ENCODE assay signal across 18 cellular contexts in the genomic region with DNA sequence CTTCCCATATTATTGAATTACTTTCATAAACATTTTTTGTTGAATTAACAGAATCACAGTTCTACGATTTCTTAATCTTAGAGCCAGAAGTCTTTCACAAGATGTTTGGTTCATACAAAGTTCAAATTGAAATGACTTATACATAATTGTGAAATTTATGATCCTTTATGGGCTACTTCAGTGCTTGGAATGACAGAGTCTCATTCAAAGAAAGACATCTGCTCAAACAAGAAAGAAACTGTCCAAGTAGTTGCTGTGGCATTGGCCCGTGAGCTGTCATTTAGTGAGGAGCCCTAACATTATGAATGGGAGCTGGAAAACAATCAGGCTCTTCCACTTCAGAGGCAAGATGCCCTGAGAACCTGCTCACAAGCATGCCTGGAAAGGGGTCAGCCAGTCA.
DNase-seq lines count a peak whose midpoint lies in the region; ATAC-seq and TF ChIP-seq lines count a peak whose summit lies in the region.
"Had no signal": no experiment of that assay in that cellular context is flagged by ENCODE, and none has a peak within 500 bp of the region (broad histone marks: within the 10 kb centered on the region; RNA-seq: fewer than 3 reads in every experiment).

No MANE protein-coding gene starts in this region.

- H3K4me1 Mint-ChIP-seq in CD14-positive monocyte (peaks cover 60% of the 10 kb centered on the region), nephron progenitor cell (peaks cover 16% of the 10 kb centered on the region)
- H3K4me1 Mint-ChIP-seq: WTC11 had no signal

- H3K27me3 ChIP-seq in esophagus squamous epithelium = no peaks in the 10 kb centered on the region
- H3K27me3 ChIP-seq: adrenal gland, sigmoid colon had no signal

- peak overlapping the region in 3 of 4 donors; percentile 19 to 57 (median 51) for H3K27ac ChIP-seq in esophagus squamous epithelium

- H3K27ac Mint-ChIP-seq in CD14-positive monocyte (peak overlapping the region; percentile 90 to 97 (median 96)), nephron progenitor cell (peak overlapping the region; percentile 17)
- H3K27ac Mint-ChIP-seq: CD8-positive, alpha-beta T cell; stimulated activated naive CD8-positive, alpha-beta T cell treated with anti-CD3 and anti-CD28 coated beads, Interleukin-15, Interleukin-2, amounts not matched to agents 100 ng/mL and 50 ng/mL, for 24 hours; WTC11 had no signal

- H3K27me3 Mint-ChIP-seq in CD14-positive monocyte (ENCODE audit: low read depth in 3 of 3) (peaks cover 0 to 3% (median 0%) of the 10 kb centered on the region in 3 donors), nephron progenitor cell (ENCODE audit: low read depth, poor library complexity) (no peaks in the 10 kb centered on the region)
- H3K27me3 Mint-ChIP-seq: naive thymus-derived CD8-positive, alpha-beta T cell; stimulated activated naive CD8-positive, alpha-beta T cell treated with anti-CD3 and anti-CD28 coated beads, Interleukin-15, Interleukin-2, amounts not matched to agents 100 ng/mL and 50 ng/mL, for 24 hours had no signal

- H3K36me3 Mint-ChIP-seq in CD14-positive monocyte = peaks cover 23 to 38% of the 10 kb centered on the region in 2 donors
- H3K36me3 Mint-ChIP-seq in nephron progenitor cell (ENCODE audit: low read depth) = peaks cover 35% of the 10 kb centered on the region

- peaks cover 15 to 62% (median 34%) of the 10 kb centered on the region in 3 donors for H3K4me1 ChIP-seq in esophagus squamous epithelium

- ATAC-seq in HG02642 (IDR thresholded peaks at IDR 0.05; ENCODE audit: poor library complexity, unreplicated experiment) (no peak), GM21825 (IDR thresholded peaks at IDR 0.05; ENCODE audit: unreplicated experiment) (no peak)
- ATAC-seq: CD8-positive, alpha-beta T cell; naive thymus-derived CD8-positive, alpha-beta T cell; WTC11 had no signal

- TF ChIP-seq CTCF in CD14-positive monocyte (IDR thresholded peaks at IDR 0.05) = no peak
- no peak for TF ChIP-seq CTCF in esophagus squamous epithelium (IDR thresholded peaks at IDR 0.05)
- no peak for TF ChIP-seq CTCF in nephron progenitor cell (IDR thresholded peaks at IDR 0.05)

- no peak for TF ChIP-seq POLR2A in esophagus squamous epithelium (IDR thresholded peaks at IDR 0.05)
- TF ChIP-seq POLR2A in erythroblast (IDR thresholded peaks at IDR 0.05; ENCODE audit: low read length) = no peak

- no peaks in the 10 kb centered on the region for H3K9me3 ChIP-seq in esophagus squamous epithelium
- H3K9me3 ChIP-seq: adrenal gland, sigmoid colon had no signal

- peak; percentile 52 for DNase-seq in CD14-positive monocyte (ENCODE audit: low spot score)
- peak; percentile 54 for DNase-seq in LHCN-M2 (ENCODE audit: low read depth)
- no peak for DNase-seq in esophagus squamous epithelium (lab: John Stamatoyannopoulos, UW)
- DNase-seq in nephron progenitor cell = no peak
- no peak for DNase-seq in erythroblast (lab: John Stamatoyannopoulos, UW)
- no peak for DNase-seq in activated CD4-positive, alpha-beta T cell treated with anti-CD3 and anti-CD28 coated beads for 4 hours
- DNase-seq: CD8-positive, alpha-beta T cell; dermis blood vessel endothelial cell; GOT3; head of caudate nucleus; naive thymus-derived CD8-positive, alpha-beta T cell; NCI-H2171; sigmoid colon had no signal

- H3K4me3 ChIP-seq in esophagus squamous epithelium = no peak overlapping the region
- H3K4me3 ChIP-seq: adrenal gland, sigmoid colon had no signal

- peaks cover 0 to 46% (median 0%) of the 10 kb centered on the region in 3 donors for H3K36me3 ChIP-seq in esophagus squamous epithelium

- peak overlapping the region; percentile 56 to 73 for H3K4me3 Mint-ChIP-seq in CD14-positive monocyte
- no peak overlapping the region for H3K4me3 Mint-ChIP-seq in nephron progenitor cell
- H3K4me3 Mint-ChIP-seq: CD8-positive, alpha-beta T cell; naive thymus-derived CD8-positive, alpha-beta T cell; stimulated activated naive CD8-positive, alpha-beta T cell treated with anti-CD3 and anti-CD28 coated beads, Interleukin-15, Interleukin-2, amounts not matched to agents 100 ng/mL and 50 ng/mL, for 24 hours; WTC11 had no signal

- peaks cover 0 to 1% (median 0%) of the 10 kb centered on the region in 7 donors for H3K9me3 Mint-ChIP-seq in CD14-positive monocyte
- no peaks in the 10 kb centered on the region for H3K9me3 Mint-ChIP-seq in nephron progenitor cell
- H3K9me3 Mint-ChIP-seq: CD8-positive, alpha-beta T cell; naive thymus-derived CD8-positive, alpha-beta T cell; stimulated activated naive CD8-positive, alpha-beta T cell treated with anti-CD3 and anti-CD28 coated beads, Interleukin-15, Interleukin-2, amounts not matched to agents 100 ng/mL and 50 ng/mL, for 24 hours; WTC11 had no signal

- intact Hi-C loops in CD14-positive monocyte (cut with micrococcal nuclease) = loop anchor here (5.0 to 10.0 kb wide), 4 partner anchors 36 to 134 kb away; a partner anchor contains a TSS
- intact Hi-C loops in esophagus squamous epithelium (cut with DNase I) = no loop called here

- WGBS in esophagus squamous epithelium, 2 donors = 27 to 48% methylated on average over 2 of the region's 2 CpGs

Comparison
In these comparisons a context has a peak if more than half of its experiments do, and no peak if none do; other contexts are left out.
1. DNase-seq: peak in CD14-positive monocyte (single experiment) and LHCN-M2 (single experiment); none in esophagus squamous epithelium (single experiment), nephron progenitor cell (single experiment), erythroblast (0 of 2) and activated CD4-positive, alpha-beta T cell treated with anti-CD3 and anti-CD28 coated beads for 4 hours (0 of 2).